In the genomic region with DNA sequence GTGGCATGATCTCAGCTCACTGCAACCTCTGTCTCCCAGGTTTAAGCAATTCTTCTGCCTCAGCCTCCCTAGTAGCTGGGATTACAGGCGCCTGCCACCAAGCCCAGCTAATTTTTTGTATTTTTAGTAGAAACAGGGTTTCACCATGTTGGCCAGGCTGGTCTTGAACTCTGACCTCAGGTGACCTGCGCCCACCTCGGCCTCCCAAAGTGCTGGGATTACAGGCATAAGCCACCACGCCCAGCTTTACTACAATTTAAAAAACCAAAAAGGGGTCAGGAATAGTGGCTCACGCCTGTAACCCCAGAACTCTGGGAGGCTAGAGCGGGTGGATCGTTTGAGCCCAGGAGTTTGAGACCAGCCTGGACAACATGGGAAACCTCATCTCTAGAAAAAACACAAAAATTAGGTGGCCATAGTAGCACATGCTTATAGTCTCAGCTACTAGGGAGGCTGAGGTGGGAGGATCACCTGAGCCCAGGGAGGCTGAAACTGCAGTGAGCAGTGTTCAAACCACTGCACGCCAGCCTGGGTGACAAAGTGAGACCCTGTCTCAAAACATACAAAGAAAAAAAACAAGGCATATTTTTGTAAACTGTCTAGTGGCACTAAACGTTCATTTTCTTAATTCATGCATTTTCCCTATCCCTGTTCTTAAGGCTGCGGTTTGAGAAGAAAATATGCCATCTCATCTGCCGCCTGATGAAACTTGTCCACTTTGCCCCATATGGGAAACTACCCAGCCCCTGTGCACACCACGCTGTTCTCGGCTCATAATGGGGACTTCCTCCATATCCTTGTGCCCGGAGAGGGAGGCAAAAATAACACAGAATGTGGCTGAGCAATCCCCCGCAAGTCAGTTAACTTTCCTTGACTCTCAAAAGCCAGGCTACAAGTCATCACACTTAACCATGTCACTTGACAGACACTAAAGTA, we compare ENCODE assay signal across 9 cellular contexts. TPM values are rescaled to one million over a fixed set of nuclear protein-coding genes. Genes with fewer than 3 reads are reported as not detected.
A peak's percentile ranks its signal among the peaks of the same experiment; 100 is the strongest.
DNase-seq lines count a peak whose midpoint lies in the region; ATAC-seq and TF ChIP-seq lines count a peak whose summit lies in the region.
"Had no signal": no experiment of that assay in that cellular context is flagged by ENCODE, and none has a peak within 500 bp of the region (broad histone marks: within the 10 kb centered on the region; RNA-seq: fewer than 3 reads in every experiment).

No MANE protein-coding gene starts in this region.

- peaks cover 44 to 77% (median 58%) of the 10 kb centered on the region in 3 donors for H3K4me1 Mint-ChIP-seq in CD8-positive, alpha-beta memory T cell
- peaks cover 38 to 50% of the 10 kb centered on the region in 2 donors for H3K4me1 Mint-ChIP-seq in natural killer cell treated with Interleukin-12 subunit alpha and Interleukin-12 subunit beta and Interleukin-15 and Interleukin-18, amount 100 ng/mL, for 72 hours (ENCODE audit: low read depth in 2 of 2)

- peaks cover 0 to 53% (median 10%) of the 10 kb centered on the region in 3 donors for H3K36me3 Mint-ChIP-seq in CD8-positive, alpha-beta memory T cell
- H3K36me3 Mint-ChIP-seq in natural killer cell treated with Interleukin-12 subunit alpha and Interleukin-12 subunit beta and Interleukin-15 and Interleukin-18, amount 100 ng/mL, for 72 hours: peaks cover 6% of the 10 kb centered on the region

- peak overlapping the region; percentile 81 to 100 (median 97) for H3K4me3 Mint-ChIP-seq in CD8-positive, alpha-beta memory T cell
- peak overlapping the region; percentile 88 for H3K4me3 Mint-ChIP-seq in natural killer cell treated with Interleukin-12 subunit alpha and Interleukin-12 subunit beta and Interleukin-15 and Interleukin-18, amount 100 ng/mL, for 72 hours

- TF ChIP-seq CTCF in ascending aorta (IDR thresholded peaks at IDR 0.05) (no peak), lower leg skin (IDR thresholded peaks at IDR 0.05) (no peak)

- peak overlapping the region; percentile 76 to 99 (median 91) for H3K27ac Mint-ChIP-seq in CD8-positive, alpha-beta memory T cell
- peak overlapping the region; percentile 81 to 92 for H3K27ac Mint-ChIP-seq in natural killer cell treated with Interleukin-12 subunit alpha and Interleukin-12 subunit beta and Interleukin-15 and Interleukin-18, amount 100 ng/mL, for 72 hours

- peaks cover 45% of the 10 kb centered on the region for H3K4me1 ChIP-seq in CD8-positive, alpha-beta memory T cell (ENCODE audit: insufficient read depth, low read length)
- peaks cover 10 to 32% of the 10 kb centered on the region in 2 donors for H3K4me1 ChIP-seq in ascending aorta

- no peaks in the 10 kb centered on the region for H3K9me3 Mint-ChIP-seq in CD8-positive, alpha-beta memory T cell
- H3K9me3 Mint-ChIP-seq in natural killer cell treated with Interleukin-12 subunit alpha and Interleukin-12 subunit beta and Interleukin-15 and Interleukin-18, amount 100 ng/mL, for 72 hours: no peaks in the 10 kb centered on the region

- peak in 1 of 2 donors; percentile 49 for ATAC-seq in natural killer cell treated with Interleukin-12 subunit alpha and Interleukin-12 subunit beta and Interleukin-15 and Interleukin-18, amount 100 ng/mL, for 72 hours
- ATAC-seq in HG03280 (IDR thresholded peaks at IDR 0.05; ENCODE audit: unreplicated experiment): no peak

- intact Hi-C loops in ascending aorta (cut with DNase I) (loop anchor here (5.0 kb wide), 2 partner anchors 35 to 150 kb away; partner anchors contain the start of gene TMED2), lower leg skin (cut with DNase I; ENCODE audit: low total_unique reads) (no loop called here)

- POLR2A ChIA-PET in CD8-positive, alpha-beta memory T cell (lab: Charles Lee): interaction anchor here (0.7 to 1.3 kb wide), 3 partner anchors 26 to 183 kb away, joined by 3 to 7 read pairs (median 4); partner anchors contain the start of genes KMT5A and SNRNP35

- CTCF ChIA-PET in CD8-positive, alpha-beta memory T cell (lab: Charles Lee): interaction anchor here (1.0 to 1.6 kb wide), 6 partner anchors 11 to 67 kb away, joined by 3 to 4 read pairs (median 3); no protein-coding TSS in a partner anchor

- no peaks in the 10 kb centered on the region for H3K27me3 ChIP-seq in CD8-positive, alpha-beta memory T cell (ENCODE audit: insufficient read depth, low read length, poor library complexity, severe bottlenecking)
- H3K27me3 ChIP-seq in ascending aorta: no peaks in the 10 kb centered on the region

- no peaks in the 10 kb centered on the region for H3K9me3 ChIP-seq in CD8-positive, alpha-beta memory T cell (ENCODE audit: low read length)
- no peaks in the 10 kb centered on the region for H3K9me3 ChIP-seq in ascending aorta

- no peaks in the 10 kb centered on the region for H3K36me3 ChIP-seq in CD8-positive, alpha-beta memory T cell (ENCODE audit: insufficient read depth, low read length)
- H3K36me3 ChIP-seq in ascending aorta: peaks cover 32 to 39% of the 10 kb centered on the region in 2 donors

- peak overlapping the region; percentile 11 for H3K27ac ChIP-seq in CD8-positive, alpha-beta memory T cell (ENCODE audit: low read depth, low read length)
- H3K27ac ChIP-seq in ascending aorta: peak overlapping the region; percentile 53 to 86

- peak overlapping the region; percentile 31 for H3K4me3 ChIP-seq in CD8-positive, alpha-beta memory T cell (ENCODE audit: low read length)
- H3K4me3 ChIP-seq in ascending aorta (peak overlapping the region; percentile 77 to 92), lower leg skin (ENCODE audit: low read depth, poor library complexity, severe bottlenecking) (no peak overlapping the region)

- WGBS in lower leg skin, 2 donors: 55 to 59% methylated on average over 15 of the region's 15 CpGs

- H3K27me3 Mint-ChIP-seq in CD8-positive, alpha-beta memory T cell: no peaks in the 10 kb centered on the region
- no peaks in the 10 kb centered on the region for H3K27me3 Mint-ChIP-seq in natural killer cell treated with Interleukin-12 subunit alpha and Interleukin-12 subunit beta and Interleukin-15 and Interleukin-18, amount 100 ng/mL, for 72 hours

- DNase-seq in CD8-positive, alpha-beta memory T cell: peak in 3 of 5 donors; percentile 17 to 55 (median 19)
- peak; percentile 74 for DNase-seq in NOMO-1 treated with DMSO at 0.1 percent for 48 hours (lab: John Stamatoyannopoulos, UW; ENCODE audit: unreplicated experiment)
- DNase-seq in ascending aorta (ENCODE audit: low spot score in 2 of 2): no peak
- peak; percentile 76 for DNase-seq in natural killer cell treated with Interleukin-12 subunit alpha and Interleukin-12 subunit beta and Interleukin-15 and Interleukin-18, amount 100 ng/mL, for 72 hours (ENCODE audit: low spot score)
- DNase-seq in lower leg skin (ENCODE audit: low spot score in 2 of 2): no peak
- no peak for DNase-seq in SK-N-DZ (ENCODE audit: low spot score)
- no peak for DNase-seq in COLO829 (ENCODE audit: low spot score)
- DNase-seq: NCI-H2081 had no signal

- no peak for TF ChIP-seq POLR2A in lower leg skin (IDR thresholded peaks at IDR 0.05)

RNA-seq across cellular contexts. Expression of gene RILPL2, which starts 4.3 kb away (rescaled TPM):
- 10 to 100 TPM; 26.9 to 27.6 TPM for total RNA-seq in CD8-positive, alpha-beta memory T cell
- 8.4 TPM for polyA plus RNA-seq in CD8-positive, alpha-beta memory T cell
- total RNA-seq in ascending aorta (7.2 TPM), lower leg skin (1 to 10 TPM; 2.8 to 5.6 (median 4.2) TPM)
- 10 to 100 TPM in 1 of 2 donors, 1 to 10 TPM in 1; 9.7 to 12.2 TPM for total RNA-seq in natural killer cell treated with Interleukin-12 subunit alpha and Interleukin-12 subunit beta and Interleukin-15 and Interleukin-18, amount 100 ng/mL, for 72 hours
- 1.9 and 2.9 TPM in 2 replicates for polyA plus RNA-seq in SK-N-DZ (2014; cell fraction: cytosol; rRNA removed)
- 0.69 and 1.1 TPM in 2 replicates for polyA plus RNA-seq in SK-N-DZ (2014; cell fraction: nucleus; rRNA removed)

RNA-seq across cellular contexts. Expression of gene SNRNP35, which starts 25.7 kb away (rescaled TPM):
- 10 to 100 TPM; 21.9 to 23.8 TPM for total RNA-seq in CD8-positive, alpha-beta memory T cell
- polyA plus RNA-seq in CD8-positive, alpha-beta memory T cell: 26.5 TPM
- total RNA-seq in ascending aorta (5.9 TPM), lower leg skin (10 to 100 TPM; 15.6 to 43.1 (median 22.9) TPM)
- total RNA-seq in natural killer cell treated with Interleukin-12 subunit alpha and Interleukin-12 subunit beta and Interleukin-15 and Interleukin-18, amount 100 ng/mL, for 72 hours: 10 to 100 TPM; 27.3 to 36.9 TPM
- 30.5 and 38.9 TPM in 2 replicates for polyA plus RNA-seq in SK-N-DZ (2014; cell fraction: cytosol; rRNA removed)
- polyA plus RNA-seq in SK-N-DZ (2014; cell fraction: nucleus; rRNA removed): 19.8 and 25.5 TPM in 2 replicates

RNA-seq across cellular contexts. Expression of gene KMT5A, which starts 48.3 kb away (rescaled TPM):
- total RNA-seq in CD8-positive, alpha-beta memory T cell: 10 to 100 TPM; 46.8 to 49.9 TPM
- 5.0 TPM for polyA plus RNA-seq in CD8-positive, alpha-beta memory T cell
- 16.8 TPM for total RNA-seq in ascending aorta
- total RNA-seq in natural killer cell treated with Interleukin-12 subunit alpha and Interleukin-12 subunit beta and Interleukin-15 and Interleukin-18, amount 100 ng/mL, for 72 hours: 10 to 100 TPM; 67.2 to 95.6 TPM
- 10 to 100 TPM; 49.3 to 69.3 (median 62.5) TPM for total RNA-seq in lower leg skin
- 54.3 and 56.6 TPM in 2 replicates for polyA plus RNA-seq in SK-N-DZ (2014; cell fraction: cytosol; rRNA removed)
- 69.4 and 70.7 TPM in 2 replicates for polyA plus RNA-seq in SK-N-DZ (2014; cell fraction: nucleus; rRNA removed)

Comparison
In these comparisons a context has a peak if more than half of its experiments do, and no peak if none do; other contexts are left out.
1. DNase-seq: peak in CD8-positive, alpha-beta memory T cell (3 of 5), NOMO-1 treated with DMSO at 0.1 percent for 48 hours (single experiment) and natural killer cell treated with Interleukin-12 subunit alpha and Interleukin-12 subunit beta and Interleukin-15 and Interleukin-18, amount 100 ng/mL, for 72 hours (single experiment); none in ascending aorta (0 of 2), lower leg skin (0 of 2), SK-N-DZ (single experiment) and COLO829 (single experiment).